ENCODE assay signal across 1 cellular context in genomic region chr17:67366193-67367157, GRCh38.
TF ChIP-seq lines count a peak whose summit lies in the region.

TSS of gene PSMD12 (minus strand) at chr17:67366577. CDS start at chr17:67366519, 58 bp downstream.

TF ChIP-seq in K562, 482 proteins besides CTCF, POLR2A, EP300 and RAD21 (continued from another document and continues in another):
- TF ChIP-seq, protein P1, sequence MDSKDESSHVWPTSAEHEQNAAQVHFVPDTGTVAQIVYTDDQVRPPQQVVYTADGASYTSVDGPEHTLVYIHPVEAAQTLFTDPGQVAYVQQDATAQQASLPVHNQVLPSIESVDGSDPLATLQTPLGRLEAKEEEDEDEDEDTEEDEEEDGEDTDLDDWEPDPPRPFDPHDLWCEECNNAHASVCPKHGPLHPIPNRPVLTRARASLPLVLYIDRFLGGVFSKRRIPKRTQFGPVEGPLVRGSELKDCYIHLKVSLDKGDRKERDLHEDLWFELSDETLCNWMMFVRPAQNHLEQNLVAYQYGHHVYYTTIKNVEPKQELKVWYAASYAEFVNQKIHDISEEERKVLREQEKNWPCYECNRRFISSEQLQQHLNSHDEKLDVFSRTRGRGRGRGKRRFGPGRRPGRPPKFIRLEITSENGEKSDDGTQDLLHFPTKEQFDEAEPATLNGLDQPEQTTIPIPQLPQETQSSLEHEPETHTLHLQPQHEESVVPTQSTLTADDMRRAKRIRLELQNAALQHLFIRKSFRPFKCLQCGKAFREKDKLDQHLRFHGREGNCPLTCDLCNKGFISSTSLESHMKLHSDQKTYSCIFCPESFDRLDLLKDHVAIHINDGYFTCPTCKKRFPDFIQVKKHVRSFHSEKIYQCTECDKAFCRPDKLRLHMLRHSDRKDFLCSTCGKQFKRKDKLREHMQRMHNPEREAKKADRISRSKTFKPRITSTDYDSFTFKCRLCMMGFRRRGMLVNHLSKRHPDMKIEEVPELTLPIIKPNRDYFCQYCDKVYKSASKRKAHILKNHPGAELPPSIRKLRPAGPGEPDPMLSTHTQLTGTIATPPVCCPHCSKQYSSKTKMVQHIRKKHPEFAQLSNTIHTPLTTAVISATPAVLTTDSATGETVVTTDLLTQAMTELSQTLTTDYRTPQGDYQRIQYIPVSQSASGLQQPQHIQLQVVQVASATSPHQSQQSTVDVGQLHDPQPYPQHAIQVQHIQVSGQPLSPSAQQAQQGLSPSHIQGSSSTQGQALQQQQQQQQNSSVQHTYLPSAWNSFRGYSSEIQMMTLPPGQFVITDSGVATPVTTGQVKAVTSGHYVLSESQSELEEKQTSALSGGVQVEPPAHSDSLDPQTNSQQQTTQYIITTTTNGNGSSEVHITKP (IDR thresholded peaks at IDR 0.05; ENCODE audit: partially characterized antibody) = peak; percentile 39
- TF ChIP-seq SRSF9 (IDR thresholded peaks at IDR 0.05; ENCODE audit: borderline replicate concordance, low read depth, low read length) (no peak), ATF6 (CRISPR knock-in tag; IDR thresholded peaks at IDR 0.05) (no peak), TAL1 (IDR thresholded peaks at IDR 0.05) (peak; percentile 14; the same call in 1 of the 2 replicates), GTF2F1 (IDR thresholded peaks at IDR 0.05; ENCODE audit: low read depth, low read length) (no peak), CBX5 (IDR thresholded peaks at IDR 0.05; ENCODE audit: borderline replicate concordance, low read depth) (no peak), ZBTB8A (IDR thresholded peaks at IDR 0.05; ENCODE audit: partially characterized antibody) (no peak), RAD51 (IDR thresholded peaks at IDR 0.05; ENCODE audit: borderline replicate concordance, low read depth) (no peak), SMAD4 (CRISPR knock-in tag; conservative IDR thresholded peaks at IDR 0.05) (0 out of 2 replicates have a peak, but pooled peaks have one; percentile 40), SIN3B (IDR thresholded peaks at IDR 0.05; ENCODE audit: low read depth) (peak; percentile 86), ILF3 (IDR thresholded peaks at IDR 0.05; ENCODE audit: borderline replicate concordance) (no peak), MCM7 (IDR thresholded peaks at IDR 0.05) (no peak), ESRRB (CRISPR knock-in tag; IDR thresholded peaks at IDR 0.05; ENCODE audit: borderline replicate concordance) (no peak), POLR3G (IDR thresholded peaks at IDR 0.05; ENCODE audit: extremely low read depth, insufficient read length, insufficient replicate concordance) (no peak), NFXL1 (CRISPR knock-in tag; IDR thresholded peaks at IDR 0.05) (no peak), CBX1 (IDR thresholded peaks at IDR 0.05; ENCODE audit: low read depth) (peak; percentile 80), ERF (CRISPR knock-in tag; IDR thresholded peaks at IDR 0.05) (0 out of 2 replicates have a peak, but pooled peaks have one; percentile 65), RUNX1 (IDR thresholded peaks at IDR 0.05; ENCODE audit: low read depth) (no peak), ZNF184 (CRISPR knock-in tag; IDR thresholded peaks at IDR 0.05) (no peak), MEF2A (IDR thresholded peaks at IDR 0.05; ENCODE audit: control insufficient read depth, low read depth, low read length) (no peak), EZH2 (IDR thresholded peaks at IDR 0.05; ENCODE audit: borderline replicate concordance, low read depth, low read length) (no peak), BRD9 (IDR thresholded peaks at IDR 0.05; ENCODE audit: low read depth, partially characterized antibody) (no peak), SIRT6 (IDR thresholded peaks at IDR 0.05; ENCODE audit: low read depth, low read length) (no peak), ZNF445 (CRISPR knock-in tag; IDR thresholded peaks at IDR 0.05; ENCODE audit: low read depth) (no peak), ZNF75A (CRISPR knock-in tag; IDR thresholded peaks at IDR 0.05) (no peak), HDAC2 (IDR thresholded peaks at IDR 0.05) (no peak), MXI1 (IDR thresholded peaks at IDR 0.05; ENCODE audit: low read depth, low read length) (peak; percentile 32; the same call in 1 of the 2 replicates), GABPA (tag; conservative IDR thresholded peaks at IDR 0.05; ENCODE audit: low read depth) (peak; percentile 95), TFE3 (CRISPR knock-in tag; IDR thresholded peaks at IDR 0.05) (no peak), TOE1 (IDR thresholded peaks at IDR 0.05; ENCODE audit: borderline replicate concordance) (no peak), TOE1 (CRISPR knock-in tag; IDR thresholded peaks at IDR 0.05; ENCODE audit: borderline replicate concordance, low read depth) (peak; percentile 86; the same call in 1 of the 2 replicates), NFE2L1 (tag; IDR thresholded peaks at IDR 0.05; ENCODE audit: borderline replicate concordance, low read depth) (no peak), ZNF274 (IDR thresholded peaks at IDR 0.05; ENCODE audit: borderline replicate concordance, low read depth, low read length) (no peak), FOXK2 (conservative IDR thresholded peaks at IDR 0.05 in 1 of 2, IDR thresholded peaks at IDR 0.05 in 1 of 2; ENCODE audit: low read depth in 2 of 2) (peak; percentile 53 to 54; a peak in 3 of 4 replicates), ZNF217 (CRISPR knock-in tag; IDR thresholded peaks at IDR 0.05) (no peak), GABPB1 (CRISPR knock-in tag; IDR thresholded peaks at IDR 0.05) (peak; percentile 98), TAF9B (IDR thresholded peaks at IDR 0.05; ENCODE audit: partially characterized antibody) (peak; percentile 96)
- TF ChIP-seq, protein P2, sequence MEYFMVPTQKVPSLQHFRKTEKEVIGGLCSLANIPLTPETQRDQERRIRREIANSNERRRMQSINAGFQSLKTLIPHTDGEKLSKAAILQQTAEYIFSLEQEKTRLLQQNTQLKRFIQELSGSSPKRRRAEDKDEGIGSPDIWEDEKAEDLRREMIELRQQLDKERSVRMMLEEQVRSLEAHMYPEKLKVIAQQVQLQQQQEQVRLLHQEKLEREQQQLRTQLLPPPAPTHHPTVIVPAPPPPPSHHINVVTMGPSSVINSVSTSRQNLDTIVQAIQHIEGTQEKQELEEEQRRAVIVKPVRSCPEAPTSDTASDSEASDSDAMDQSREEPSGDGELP (CRISPR knock-in tag; IDR thresholded peaks at IDR 0.05; ENCODE audit: borderline replicate concordance) = peak; percentile 81; the same call in 1 of the 2 replicates
- TF ChIP-seq, protein P3, sequence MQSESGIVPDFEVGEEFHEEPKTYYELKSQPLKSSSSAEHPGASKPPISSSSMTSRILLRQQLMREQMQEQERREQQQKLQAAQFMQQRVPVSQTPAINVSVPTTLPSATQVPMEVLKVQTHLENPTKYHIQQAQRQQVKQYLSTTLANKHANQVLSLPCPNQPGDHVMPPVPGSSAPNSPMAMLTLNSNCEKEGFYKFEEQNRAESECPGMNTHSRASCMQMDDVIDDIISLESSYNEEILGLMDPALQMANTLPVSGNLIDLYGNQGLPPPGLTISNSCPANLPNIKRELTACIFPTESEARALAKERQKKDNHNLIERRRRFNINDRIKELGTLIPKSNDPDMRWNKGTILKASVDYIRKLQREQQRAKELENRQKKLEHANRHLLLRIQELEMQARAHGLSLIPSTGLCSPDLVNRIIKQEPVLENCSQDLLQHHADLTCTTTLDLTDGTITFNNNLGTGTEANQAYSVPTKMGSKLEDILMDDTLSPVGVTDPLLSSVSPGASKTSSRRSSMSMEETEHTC (IDR thresholded peaks at IDR 0.05) = peak; percentile 34; the same call in 1 of the 2 replicates
- TF ChIP-seq, protein P4, sequence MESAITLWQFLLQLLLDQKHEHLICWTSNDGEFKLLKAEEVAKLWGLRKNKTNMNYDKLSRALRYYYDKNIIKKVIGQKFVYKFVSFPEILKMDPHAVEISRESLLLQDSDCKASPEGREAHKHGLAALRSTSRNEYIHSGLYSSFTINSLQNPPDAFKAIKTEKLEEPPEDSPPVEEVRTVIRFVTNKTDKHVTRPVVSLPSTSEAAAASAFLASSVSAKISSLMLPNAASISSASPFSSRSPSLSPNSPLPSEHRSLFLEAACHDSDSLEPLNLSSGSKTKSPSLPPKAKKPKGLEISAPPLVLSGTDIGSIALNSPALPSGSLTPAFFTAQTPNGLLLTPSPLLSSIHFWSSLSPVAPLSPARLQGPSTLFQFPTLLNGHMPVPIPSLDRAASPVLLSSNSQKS (CRISPR knock-in tag; IDR thresholded peaks at IDR 0.05) = no peak
- TF ChIP-seq, protein P5, sequence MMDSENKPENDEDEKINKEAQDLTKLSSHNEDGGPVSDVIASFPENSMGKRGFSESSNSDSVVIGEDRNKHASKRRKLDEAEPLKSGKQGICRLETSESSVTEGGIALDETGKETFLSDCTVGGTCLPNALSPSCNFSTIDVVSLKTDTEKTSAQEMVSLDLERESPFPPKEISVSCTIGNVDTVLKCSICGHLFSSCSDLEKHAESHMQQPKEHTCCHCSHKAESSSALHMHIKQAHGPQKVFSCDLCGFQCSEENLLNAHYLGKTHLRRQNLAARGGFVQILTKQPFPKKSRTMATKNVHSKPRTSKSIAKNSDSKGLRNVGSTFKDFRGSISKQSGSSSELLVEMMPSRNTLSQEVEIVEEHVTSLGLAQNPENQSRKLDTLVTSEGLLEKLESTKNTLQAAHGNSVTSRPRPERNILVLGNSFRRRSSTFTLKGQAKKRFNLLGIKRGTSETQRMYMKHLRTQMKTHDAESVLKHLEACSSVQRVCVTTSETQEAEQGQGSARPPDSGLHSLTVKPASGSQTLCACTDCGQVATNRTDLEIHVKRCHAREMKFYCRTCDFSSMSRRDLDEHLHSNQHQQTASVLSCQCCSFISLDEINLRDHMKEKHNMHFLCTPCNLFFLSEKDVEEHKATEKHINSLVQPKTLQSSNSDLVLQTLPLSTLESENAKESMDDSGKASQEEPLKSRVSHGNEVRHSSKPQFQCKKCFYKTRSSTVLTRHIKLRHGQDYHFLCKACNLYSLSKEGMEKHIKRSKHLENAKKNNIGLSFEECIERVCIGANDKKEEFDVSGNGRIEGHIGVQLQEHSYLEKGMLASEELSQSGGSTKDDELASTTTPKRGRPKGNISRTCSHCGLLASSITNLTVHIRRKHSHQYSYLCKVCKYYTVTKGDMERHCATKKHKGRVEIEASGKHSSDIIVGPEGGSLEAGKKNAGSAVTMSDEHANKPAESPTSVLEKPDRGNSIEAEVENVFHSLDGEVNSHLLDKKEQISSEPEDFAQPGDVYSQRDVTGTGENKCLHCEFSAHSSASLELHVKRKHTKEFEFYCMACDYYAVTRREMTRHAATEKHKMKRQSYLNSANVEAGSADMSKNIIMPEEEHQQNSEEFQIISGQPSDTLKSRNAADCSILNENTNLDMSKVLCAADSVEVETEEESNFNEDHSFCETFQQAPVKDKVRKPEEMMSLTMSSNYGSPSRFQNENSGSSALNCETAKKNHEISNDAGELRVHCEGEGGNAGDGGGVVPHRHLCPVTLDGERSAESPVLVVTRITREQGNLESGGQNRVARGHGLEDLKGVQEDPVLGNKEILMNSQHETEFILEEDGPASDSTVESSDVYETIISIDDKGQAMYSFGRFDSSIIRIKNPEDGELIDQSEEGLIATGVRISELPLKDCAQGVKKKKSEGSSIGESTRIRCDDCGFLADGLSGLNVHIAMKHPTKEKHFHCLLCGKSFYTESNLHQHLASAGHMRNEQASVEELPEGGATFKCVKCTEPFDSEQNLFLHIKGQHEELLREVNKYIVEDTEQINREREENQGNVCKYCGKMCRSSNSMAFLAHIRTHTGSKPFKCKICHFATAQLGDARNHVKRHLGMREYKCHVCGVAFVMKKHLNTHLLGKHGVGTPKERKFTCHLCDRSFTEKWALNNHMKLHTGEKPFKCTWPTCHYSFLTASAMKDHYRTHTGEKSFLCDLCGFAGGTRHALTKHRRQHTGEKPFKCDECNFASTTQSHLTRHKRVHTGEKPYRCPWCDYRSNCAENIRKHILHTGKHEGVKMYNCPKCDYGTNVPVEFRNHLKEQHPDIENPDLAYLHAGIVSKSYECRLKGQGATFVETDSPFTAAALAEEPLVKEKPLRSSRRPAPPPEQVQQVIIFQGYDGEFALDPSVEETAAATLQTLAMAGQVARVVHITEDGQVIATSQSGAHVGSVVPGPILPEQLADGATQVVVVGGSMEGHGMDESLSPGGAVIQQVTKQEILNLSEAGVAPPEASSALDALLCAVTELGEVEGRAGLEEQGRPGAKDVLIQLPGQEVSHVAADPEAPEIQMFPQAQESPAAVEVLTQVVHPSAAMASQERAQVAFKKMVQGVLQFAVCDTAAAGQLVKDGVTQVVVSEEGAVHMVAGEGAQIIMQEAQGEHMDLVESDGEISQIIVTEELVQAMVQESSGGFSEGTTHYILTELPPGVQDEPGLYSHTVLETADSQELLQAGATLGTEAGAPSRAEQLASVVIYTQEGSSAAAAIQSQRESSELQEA (IDR thresholded peaks at IDR 0.05; ENCODE audit: low read depth) = peak; percentile 42; the same call in 1 of the 2 replicates
- TF ChIP-seq, protein P6, sequence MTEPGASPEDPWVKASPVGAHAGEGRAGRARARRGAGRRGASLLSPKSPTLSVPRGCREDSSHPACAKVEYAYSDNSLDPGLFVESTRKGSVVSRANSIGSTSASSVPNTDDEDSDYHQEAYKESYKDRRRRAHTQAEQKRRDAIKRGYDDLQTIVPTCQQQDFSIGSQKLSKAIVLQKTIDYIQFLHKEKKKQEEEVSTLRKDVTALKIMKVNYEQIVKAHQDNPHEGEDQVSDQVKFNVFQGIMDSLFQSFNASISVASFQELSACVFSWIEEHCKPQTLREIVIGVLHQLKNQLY (CRISPR knock-in tag; conservative IDR thresholded peaks at IDR 0.05) = 0 out of 4 replicates have a peak, but pooled peaks of 1 of the 2 experiments have one; percentile 27
